17 cellular contexts compared by ENCODE assay signal in genomic region chr16:15979801-15980200, GRCh38.
"Had no signal": no experiment of that assay in that cellular context is flagged by ENCODE, and none has a peak within 500 bp of the region (broad histone marks: within the 10 kb centered on the region; RNA-seq: fewer than 3 reads in every experiment).

No MANE protein-coding gene starts in this region.

- H3K9me3 ChIP-seq: adrenal gland had no signal

- H3K27ac ChIP-seq: adrenal gland, cardiac muscle cell, neutrophil, WERI-Rb-1 had no signal

- H3K4me3 ChIP-seq: adrenal gland, cardiac muscle cell, esophagus squamous epithelium, lung had no signal

- H3K36me3 ChIP-seq: adrenal gland, cardiac muscle cell, neutrophil had no signal

- ATAC-seq: naive thymus-derived CD4-positive, alpha-beta T cell; T-helper 17 cell had no signal

- H3K27me3 ChIP-seq: adrenal gland, cardiac muscle cell, esophagus squamous epithelium, neutrophil had no signal

- DNase-seq: activated CD4-positive, alpha-beta memory T cell treated with anti-CD3 and anti-CD28 coated beads for 36 hours; activated effector memory CD4-positive, alpha-beta T cell treated with Interleukin-2 at 50 U/mL for 16 hours; activated naive CD4-positive, alpha-beta T cell treated with anti-CD3 and anti-CD28 coated beads, Interleukin-2, amount 50 U/mL, for 16 hours; activated T-cell treated with anti-CD3 and anti-CD28 coated beads, Interleukin-2, amount 50 U/mL, for 24 hours; adrenal gland; esophagus squamous epithelium; foreskin fibroblast; kidney glomerular epithelial cell; naive thymus-derived CD4-positive, alpha-beta T cell; stimulated activated CD4-positive, alpha-beta T cell treated with anti-CD3 and anti-CD28 coated beads, Interleukin-4, amount 100 ng/mL, for 1 hour; stimulated activated naive CD4-positive, alpha-beta T cell; substantia nigra; T-helper 17 cell; WERI-Rb-1 had no signal
